ENCODE assay signal across 10 cellular contexts in genomic region chr7:134210227-134210626, GRCh38.
"Had no signal": no experiment of that assay in that cellular context is flagged by ENCODE, and none has a peak within 500 bp of the region (broad histone marks: within the 10 kb centered on the region; RNA-seq: fewer than 3 reads in every experiment).

No MANE protein-coding gene starts in this region.

- H3K4me2 ChIP-seq: GM23338 had no signal

- H3K27ac Mint-ChIP-seq: GM23338, HFFc6 had no signal

- H3K9ac ChIP-seq: GM23248 had no signal

- DNase-seq: GM23248, GOT3, H9, HCEC 1CT, HFFc6 had no signal

- H2AFZ ChIP-seq: GM23248, GM23338 had no signal

- H3K27ac ChIP-seq: GM23248 had no signal

- ATAC-seq: HCT116 had no signal

- H3K9me3 Mint-ChIP-seq: GM23338, HFFc6 had no signal

- H3K4me3 Mint-ChIP-seq: GM23338, H9, HFFc6 had no signal

- H3K9me3 ChIP-seq: HAP-1 had no signal

- H3K4me1 Mint-ChIP-seq: GM23338 had no signal

- H3K4me3 ChIP-seq: GM23248, GM23338, HAP-1 had no signal

- FAIRE-seq: H1, H54 had no signal

- H3K36me3 ChIP-seq: HAP-1 had no signal

- H3K4me1 ChIP-seq: HAP-1 had no signal
